16 cellular contexts compared by ENCODE assay signal in genomic region chr14:64701660-64702059, GRCh38. TPM values are rescaled to one million over a fixed set of nuclear protein-coding genes. Genes with fewer than 3 reads are reported as not detected.
DNase-seq lines count a peak whose midpoint lies in the region; ATAC-seq, FAIRE-seq and TF ChIP-seq lines count a peak whose summit lies in the region.
"Had no signal": no experiment of that assay in that cellular context is flagged by ENCODE, and none has a peak within 500 bp of the region (broad histone marks: within the 10 kb centered on the region; RNA-seq: fewer than 3 reads in every experiment).

No MANE protein-coding gene starts in this region.

- no peaks in the 10 kb centered on the region for H3K36me3 ChIP-seq in hepatocyte (replicated peaks; ENCODE audit: insufficient read depth, low read depth)
- H3K36me3 ChIP-seq in WERI-Rb-1: no peaks in the 10 kb centered on the region
- H3K36me3 ChIP-seq: thoracic aorta had no signal

- H3K4me1 ChIP-seq in hepatocyte (ENCODE audit: insufficient read depth): peaks cover 42% of the 10 kb centered on the region

- H3K27me3 ChIP-seq in hepatocyte: no peaks in the 10 kb centered on the region
- H3K27me3 ChIP-seq in WERI-Rb-1 (ENCODE audit: insufficient read depth, low read depth, severe bottlenecking): no peaks in the 10 kb centered on the region

- WGBS in hepatocyte (ENCODE audit: low lambda C conversion rate, missing lambda C conversion rate): 83% methylated on average over 1 of the region's 1 CpG

- peak; percentile 87 for FAIRE-seq in HTR-8/SVneo (lab: Jason Lieb, UNC)

- no peaks in the 10 kb centered on the region for H3K9me2 ChIP-seq in hepatocyte (replicated peaks; ENCODE audit: insufficient read depth)

- H4K20me1 ChIP-seq in hepatocyte (ENCODE audit: insufficient read depth, poor library complexity, severe bottlenecking): no peaks in the 10 kb centered on the region

- H3K79me2 ChIP-seq in hepatocyte: peaks cover 23% of the 10 kb centered on the region

- H3K4me3 ChIP-seq in hepatocyte (no peak overlapping the region), WERI-Rb-1 (ENCODE audit: low read depth, low read length) (no peak overlapping the region)
- H3K4me3 ChIP-seq: thoracic aorta had no signal

- TF ChIP-seq CTCF in hepatocyte (IDR thresholded peaks at IDR 0.05; ENCODE audit: poor library complexity): no peak
- no peak for TF ChIP-seq CTCF in WERI-Rb-1 (IDR thresholded peaks at IDR 0.05; ENCODE audit: low read depth, low read length)

- H2AFZ ChIP-seq in hepatocyte: no peak overlapping the region

- no peak for DNase-seq in HTR-8/SVneo (ENCODE audit: insufficient read length, low spot score)
- peak; percentile 77 for DNase-seq in NCI-H69 (lab: John Stamatoyannopoulos, UW)
- peak; percentile 5 for DNase-seq in hepatocyte (ENCODE audit: low spot score)
- DNase-seq in pons (ENCODE audit: low spot score): peak; percentile 86
- no peak for DNase-seq in WERI-Rb-1
- no peak for DNase-seq in activated T-cell treated with anti-CD3 and anti-CD28 coated beads for 4 hours
- DNase-seq: activated B cell treated with CpG ODN at 0.5 μM for 24 hours; activated naive CD8-positive, alpha-beta T cell treated with anti-CD3 and anti-CD28 coated beads, Interleukin-2, amount 50 U/mL, for 24 hours; effector memory CD4-positive, alpha-beta T cell; NCI-H446; SIG-M5; stimulated activated CD4-positive, alpha-beta T cell treated with anti-CD3 and anti-CD28 coated beads, Interleukin-4, amount 100 ng/mL, for 4 hours; stimulated activated CD8-positive, alpha-beta memory T cell treated with anti-CD3 and anti-CD28 coated beads, Interleukin-4, amount 100 ng/mL, for 48 hours had no signal

- no peaks in the 10 kb centered on the region for H3K9me3 ChIP-seq in hepatocyte (ENCODE audit: low read depth)
- H3K9me3 ChIP-seq in WERI-Rb-1 (ENCODE audit: severe bottlenecking): no peaks in the 10 kb centered on the region
- H3K9me3 ChIP-seq: thoracic aorta had no signal

- no peak overlapping the region for H3K27ac ChIP-seq in hepatocyte
- no peak overlapping the region for H3K27ac ChIP-seq in WERI-Rb-1
- H3K27ac ChIP-seq: thoracic aorta had no signal

- ATAC-seq in GM19397 (IDR thresholded peaks at IDR 0.05; ENCODE audit: unreplicated experiment) (no peak), HG02642 (IDR thresholded peaks at IDR 0.05; ENCODE audit: poor library complexity, unreplicated experiment) (no peak)
- ATAC-seq: activated naive CD8-positive, alpha-beta T cell treated with anti-CD3 and anti-CD28 coated beads, Interleukin-2, amount 50 U/mL, for 24 hours had no signal

- no peak overlapping the region for H3K4me2 ChIP-seq in hepatocyte

RNA-seq across cellular contexts. Expression of gene PLEKHG3, which starts 2.6 kb away (rescaled TPM):
- 41.8 and 54.2 TPM in 2 replicates for total RNA-seq in hepatocyte
- 37.1 and 42.7 TPM in 2 replicates for polyA plus RNA-seq in hepatocyte

Comparison
In these comparisons a context has a peak if more than half of its experiments do, and no peak if none do; other contexts are left out.
1. DNase-seq: peak in NCI-H69 (single experiment), hepatocyte (single experiment) and pons (single experiment); none in HTR-8/SVneo (single experiment), WERI-Rb-1 (single experiment) and activated T-cell treated with anti-CD3 and anti-CD28 coated beads for 4 hours (single experiment).